8 cellular contexts compared by ENCODE assay signal in genomic region chr17:42798383-42799380, GRCh38. TPM values are rescaled to one million over a fixed set of nuclear protein-coding genes. Genes with fewer than 3 reads are reported as not detected.
A peak's percentile ranks its signal among the peaks of the same experiment; 100 is the strongest.
DNase-seq lines count a peak whose midpoint lies in the region; ATAC-seq, FAIRE-seq and TF ChIP-seq lines count a peak whose summit lies in the region.

CNTD1 (plus strand) TSS chr17:42798861; CDS start chr17:42799068, 207 bp downstream.
COA3 (minus strand) TSS chr17:42798704; CDS start chr17:42798681, 23 bp downstream.

- peak within 1 kb of the TSS; percentile 78 to 93 (median 90) for H3K9ac ChIP-seq in H1 (replicated peaks in 1 of 4; ENCODE audit: extremely low read depth in 1 of 4, low read depth in 3 of 4, low read length in 3 of 4)
- peak within 1 kb of the TSS; percentile 96 for H3K9ac ChIP-seq in mesenchymal stem cell (ENCODE audit: low read length)

- peaks cover 0 to 2% of the 10 kb centered on the region in 2 experiments for H4K20me1 ChIP-seq in H1 (replicated peaks in 1 of 2; ENCODE audit: control insufficient read depth in 1 of 2, insufficient read depth in 2 of 2, low read length in 2 of 2)

- H3K4me3 ChIP-seq in A673 (ENCODE audit: low read depth, low read length, poor library complexity, severe bottlenecking) (peak within 1 kb of the TSS; percentile 64), H1 (ENCODE audit: extremely low read depth in 1 of 4, insufficient read depth in 2 of 4, low read depth in 3 of 4, low read length in 4 of 4) (peak within 1 kb of the TSS; percentile 90 to 100 (median 98)), mesenchymal stem cell (ENCODE audit: insufficient read depth in 1 of 2, low read depth in 1 of 2, low read length in 2 of 2) (peak within 1 kb of the TSS; percentile 96 to 99)

- CTCF ChIA-PET in A673 (lab: Charles Lee), result interaction anchor here (0.5 to 0.6 kb wide), 2 partner anchors 78 to 1364 kb away, joined by 3 to 4 read pairs; no protein-coding TSS in a partner anchor
- CTCF ChIA-PET in H1 (lab: Charles Lee; ENCODE audit: partially characterized antibody), result interaction anchor here (0.6 to 2.1 kb wide), 9 partner anchors 18 to 1270 kb away, joined by 3 to 7 read pairs (median 4); partner anchors contain the start of gene WNK4

- POLR2A ChIA-PET in A673 (lab: Charles Lee; ENCODE audit: low non-redundant PET) (no interaction called here), H1 (lab: Charles Lee; ENCODE audit: partially characterized antibody) (interaction anchor here (0.6 to 3.1 kb wide), 13 partner anchors 8 to 1057 kb away, joined by 3 to 17 read pairs (median 3); partner anchors contain the start of genes BECN1, NAGLU, PSMC3IP and WNK4)

- no peaks in the 10 kb centered on the region for H3K4me1 ChIP-seq in A673 (ENCODE audit: insufficient read depth, low read length, poor library complexity, severe bottlenecking)
- H3K4me1 ChIP-seq in H1 (replicated peaks in 1 of 4; ENCODE audit: control insufficient read depth in 3 of 4, insufficient read depth in 4 of 4, low read length in 3 of 4), result peaks cover 3 to 5% (median 4%) of the 10 kb centered on the region in 4 experiments; a peak in 6 of 7 replicates
- H3K4me1 ChIP-seq in mesenchymal stem cell (ENCODE audit: control insufficient read depth, insufficient read depth, low read depth, low read length), result peaks cover 21% of the 10 kb centered on the region

- H2BK5ac ChIP-seq in H1 (ENCODE audit: low read depth, low read length) (peak within 1 kb of the TSS; percentile 72; the same call in 1 of the 2 replicates), mesenchymal stem cell (ENCODE audit: low read depth, low read length, poor library complexity, severe bottlenecking) (peak within 1 kb of the TSS; percentile 66)

- H3K79me2 ChIP-seq in H1 (ENCODE audit: control insufficient read depth in 1 of 2, insufficient read depth in 2 of 2, low read length in 2 of 2), result peaks cover 0 to 6% of the 10 kb centered on the region in 2 experiments; a peak in 2 of 4 replicates

- 28% methylated on average over 62 of the region's 66 CpGs; no CpG with 5 or more reads in 1 of the 2 experiments for WGBS in H1 (ENCODE audit: extremely low coverage in 1 of 2, insufficient coverage in 1 of 2, insufficient read length in 1 of 2, insufficient replicate concordance in 2 of 2, low coverage in 1 of 2, low lambda C conversion rate in 2 of 2, missing lambda C conversion rate in 1 of 2), 2 experiments
- WGBS in mesenchymal stem cell, result 31% methylated on average over 66 of the region's 66 CpGs

- H3K4ac ChIP-seq in H1 (replicated peaks; ENCODE audit: insufficient read length, low read depth, low read length) (no peak within 1 kb of the TSS), mesenchymal stem cell (ENCODE audit: low read depth in 1 of 2, low read length in 2 of 2) (peak within 1 kb of the TSS; percentile 62 to 77)

- peak within 1 kb of the TSS; percentile 75 for H4K91ac ChIP-seq in H1 (replicated peaks; ENCODE audit: insufficient read length, low read length)
- peak within 1 kb of the TSS; percentile 48 for H4K91ac ChIP-seq in mesenchymal stem cell (ENCODE audit: low read length)

- no peaks in the 10 kb centered on the region for H3K27me3 ChIP-seq in A673 (replicated peaks; ENCODE audit: insufficient read depth, low read depth, low read length, poor library complexity)
- peaks cover 0 to 15% (median 11%) of the 10 kb centered on the region in 4 experiments; a peak in 6 of 7 replicates for H3K27me3 ChIP-seq in H1 (replicated peaks in 1 of 4; ENCODE audit: control insufficient read depth in 3 of 4, extremely low read depth in 1 of 4, insufficient read depth in 3 of 4, low read length in 3 of 4)
- H3K27me3 ChIP-seq in mesenchymal stem cell (ENCODE audit: control insufficient read depth in 1 of 2, insufficient read depth in 1 of 2, low read length in 2 of 2), result no peaks in the 10 kb centered on the region

- no peak for FAIRE-seq in H1 (lab: Jason Lieb, UNC)

- peak within 1 kb of the TSS; percentile 89 for H4K8ac ChIP-seq in H1 (ENCODE audit: extremely low read depth, insufficient read depth, low read length)
- peak within 1 kb of the TSS; percentile 89 for H4K8ac ChIP-seq in mesenchymal stem cell (ENCODE audit: low read length)

- peak; percentile 88 for DNase-seq in A673 (ENCODE audit: low spot score)
- DNase-seq in NCI-H82 treated with DMSO at 0.1 percent for 48 hours (lab: John Stamatoyannopoulos, UW; ENCODE audit: unreplicated experiment), result peak; percentile 48
- DNase-seq in activated CD8-positive, alpha-beta memory T cell treated with anti-CD3 and anti-CD28 coated beads for 48 hours (ENCODE audit: low read depth in 2 of 3, low spot score in 2 of 3), result peak in 2 of 3 experiments; percentile 61 to 68
- DNase-seq in H1 (ENCODE audit: low read depth in 1 of 2, low spot score in 2 of 2), result peak; percentile 56 to 93
- DNase-seq in mesenchymal stem cell, result peak; percentile 86
- DNase-seq in stimulated activated CD8-positive, alpha-beta memory T cell treated with anti-CD3 and anti-CD28 coated beads, Interleukin-12 subunit alpha, Interleukin-12 subunit beta, amount 100 ng/mL, for 1 hour (ENCODE audit: low read depth), result peak; percentile 53

- H2BK20ac ChIP-seq in H1 (ENCODE audit: low read length), result no peak within 1 kb of the TSS

- no peak within 1 kb of the TSS for H2AK5ac ChIP-seq in H1 (ENCODE audit: low read depth, low read length)
- H2AK5ac ChIP-seq in mesenchymal stem cell (ENCODE audit: low read length, severe bottlenecking), result peak within 1 kb of the TSS; percentile 28

- H3K4me2 ChIP-seq in H1 (ENCODE audit: insufficient read depth in 1 of 2, low read depth in 2 of 2, low read length in 2 of 2), result peak within 1 kb of the TSS; percentile 85 to 95
- peak within 1 kb of the TSS; percentile 81 for H3K4me2 ChIP-seq in mesenchymal stem cell (ENCODE audit: low read length, poor library complexity, severe bottlenecking)

- intact Hi-C loops in A673 (cut with micrococcal nuclease; ENCODE audit: unreplicated experiment), result no loop called here

- H2BK120ac ChIP-seq in H1 (replicated peaks; ENCODE audit: low read depth, low read length), result no peak within 1 kb of the TSS
- no peak within 1 kb of the TSS for H2BK120ac ChIP-seq in mesenchymal stem cell (ENCODE audit: low read depth, low read length)

- H2AFZ ChIP-seq in H1 (ENCODE audit: low read length) (peak within 1 kb of the TSS; percentile 72; the same call in 1 of the 2 replicates), mesenchymal stem cell (ENCODE audit: low read depth, low read length) (peak within 1 kb of the TSS; percentile 83)

- H3K79me1 ChIP-seq in H1 (ENCODE audit: low read depth, low read length) (no peaks in the 10 kb centered on the region; the same call in 1 of the 2 replicates), mesenchymal stem cell (replicated peaks; ENCODE audit: low read length, poor library complexity, severe bottlenecking) (peaks cover 18% of the 10 kb centered on the region)

- H3K27ac ChIP-seq in A673 (ENCODE audit: low read depth, low read length, poor library complexity, severe bottlenecking) (peak within 1 kb of the TSS; percentile 59), H1 (ENCODE audit: low read depth, low read length) (peak within 1 kb of the TSS; percentile 67), mesenchymal stem cell (ENCODE audit: low read length, poor library complexity, severe bottlenecking) (peak within 1 kb of the TSS; percentile 46)

- H3K14ac ChIP-seq in H1 (ENCODE audit: insufficient read length), result no peak within 1 kb of the TSS
- peak within 1 kb of the TSS in 1 of 2 experiments; percentile 82 for H3K14ac ChIP-seq in mesenchymal stem cell (ENCODE audit: low read length in 2 of 2)

- H2BK15ac ChIP-seq in H1 (ENCODE audit: low read length) (no peak within 1 kb of the TSS), mesenchymal stem cell (ENCODE audit: low read depth, poor library complexity, severe bottlenecking) (peak within 1 kb of the TSS; percentile 12)

- H3K18ac ChIP-seq in H1 (ENCODE audit: extremely low read depth, low read length) (peak within 1 kb of the TSS; percentile 96), mesenchymal stem cell (ENCODE audit: low read depth in 1 of 2, low read length in 2 of 2) (peak within 1 kb of the TSS; percentile 93 to 98)

- H3K23me2 ChIP-seq in H1 (ENCODE audit: low read depth, low read length), result no peaks in the 10 kb centered on the region

- no peak within 1 kb of the TSS for H4K5ac ChIP-seq in H1 (ENCODE audit: insufficient read length, low read depth, low read length)

- no peak within 1 kb of the TSS for H3K23ac ChIP-seq in H1 (ENCODE audit: insufficient read length)
- H3K23ac ChIP-seq in mesenchymal stem cell (ENCODE audit: low read length in 2 of 2), result peak within 1 kb of the TSS in 1 of 2 experiments; percentile 23

- no peak for TF ChIP-seq CTCF in A673 (conservative IDR thresholded peaks at IDR 0.05; ENCODE audit: low read depth, low read length)
- no peak for TF ChIP-seq CTCF in H1 (IDR thresholded peaks at IDR 0.05; ENCODE audit: control extremely low read depth in 1 of 3, insufficient read depth in 1 of 3, low read depth in 1 of 3, low read length in 3 of 3)

- peak; percentile 53 for ATAC-seq in GM18858 (IDR thresholded peaks at IDR 0.05; ENCODE audit: unreplicated experiment)
- peak; percentile 79 for ATAC-seq in HG03460 (IDR thresholded peaks at IDR 0.05; ENCODE audit: unreplicated experiment)

- no peak for TF ChIP-seq RAD21 in H1 (IDR thresholded peaks at IDR 0.05 in 1 of 2, conservative IDR thresholded peaks at IDR 0.05 in 1 of 2; ENCODE audit: low read depth in 2 of 2, low read length in 2 of 2)

- TF ChIP-seq EP300 in H1 (IDR thresholded peaks at IDR 0.05; ENCODE audit: borderline replicate concordance in 1 of 2, low read depth in 2 of 2, low read length in 2 of 2), result no peak

- H3K9me3 ChIP-seq in A673 (ENCODE audit: low read depth, low read length, poor library complexity, severe bottlenecking), result no peaks in the 10 kb centered on the region
- H3K9me3 ChIP-seq in H1 (ENCODE audit: insufficient read depth in 2 of 2, low read depth in 1 of 2, low read length in 1 of 2), result peaks cover 5 to 8% of the 10 kb centered on the region in 2 experiments; a peak in 3 of 4 replicates
- no peaks in the 10 kb centered on the region for H3K9me3 ChIP-seq in mesenchymal stem cell (ENCODE audit: control insufficient read depth, low read length)

- no TSS peak for BruUV-seq in A673 (replicated peaks; lab: Mats Ljungman, UMichigan)

- H2BK12ac ChIP-seq in H1 (ENCODE audit: low read depth, low read length) (no peak within 1 kb of the TSS), mesenchymal stem cell (ENCODE audit: low read length in 2 of 2) (peak within 1 kb of the TSS; percentile 34 to 55)

- H3K56ac ChIP-seq in H1 (replicated peaks; ENCODE audit: insufficient read length, low read depth, low read length), result no peak within 1 kb of the TSS

- peak in 1 of 2 experiments; percentile 74; a peak in 2 of 3 replicates for TF ChIP-seq POLR2A in H1 (IDR thresholded peaks at IDR 0.05; ENCODE audit: control extremely low read depth in 1 of 2, low read depth in 2 of 2, low read length in 2 of 2)

- no peaks in the 10 kb centered on the region for H3K36me3 ChIP-seq in A673 (ENCODE audit: insufficient read depth, low read length, poor library complexity, severe bottlenecking)
- H3K36me3 ChIP-seq in H1 (ENCODE audit: control insufficient read depth in 2 of 4, insufficient read depth in 4 of 4, low read length in 3 of 4), result no peaks in the 10 kb centered on the region
- peaks cover 15 to 24% of the 10 kb centered on the region in 2 experiments for H3K36me3 ChIP-seq in mesenchymal stem cell (ENCODE audit: control insufficient read depth in 1 of 2, insufficient read depth in 2 of 2, low read depth in 1 of 2, low read length in 2 of 2)

RNA-seq across cellular contexts. Expression of gene CNTD1, which starts in this region (rescaled TPM):
- total RNA-seq in A673 (2021), result not detected in 2 replicates
- not detected in 2 replicates for total RNA-seq in H1 (2021; fragmentation: NEBNext Ultra II Directional; extraction: Animal tissue kit (Norgen Biotek cat#: 25700))
- polyA plus RNA-seq in H1 (2011; rRNA removed), result 0.08 TPM in 1 of 2 replicates, not detected in the other
- polyA plus RNA-seq in H1 (2011; cell fraction: cytosol; rRNA removed), result not detected
- polyA plus RNA-seq in H1 (2011; cell fraction: nucleus; rRNA removed), result not detected
- polyA plus RNA-seq in H1 (2012, experiment 1 of 2), result 0.36 to 0.66 TPM (median 0.56 TPM) in 4 replicates
- 0.10 TPM for polyA plus RNA-seq in H1 (2012, experiment 2 of 2)
- polyA plus RNA-seq in H1 (2013, experiment 1 of 2), result not detected
- polyA plus RNA-seq in H1 (2013, experiment 2 of 2), result not detected
- polyA minus RNA-seq in H1 (2011; rRNA and poly(A)+ RNA removed), result not detected in 2 replicates
- polyA minus RNA-seq in H1 (2011; cell fraction: cytosol; rRNA and poly(A)+ RNA removed), result not detected
- not detected for polyA minus RNA-seq in H1 (2011; cell fraction: nucleus; rRNA and poly(A)+ RNA removed)
- not detected for polyA plus RNA-seq in mesenchymal stem cell (2013, experiment 1 of 2)
- polyA plus RNA-seq in mesenchymal stem cell (2013, experiment 2 of 2), result 0.07 TPM

RNA-seq across cellular contexts. Expression of gene COA3, which starts in this region (rescaled TPM):
- 29.0 and 30.5 TPM in 2 replicates for total RNA-seq in A673 (2021)
- total RNA-seq in H1 (2021; fragmentation: NEBNext Ultra II Directional; extraction: Animal tissue kit (Norgen Biotek cat#: 25700)), result 68.4 and 71.2 TPM in 2 replicates
- 137 and 143 TPM in 2 replicates for polyA plus RNA-seq in H1 (2011; rRNA removed)
- polyA plus RNA-seq in H1 (2011; cell fraction: cytosol; rRNA removed), result 101 TPM
- 67.6 TPM for polyA plus RNA-seq in H1 (2011; cell fraction: nucleus; rRNA removed)
- polyA plus RNA-seq in H1 (2012, experiment 1 of 2), result 96.5 to 107 TPM (median 101 TPM) in 4 replicates
- 126 TPM for polyA plus RNA-seq in H1 (2012, experiment 2 of 2)
- 65.6 TPM for polyA plus RNA-seq in H1 (2013, experiment 1 of 2)
- polyA plus RNA-seq in H1 (2013, experiment 2 of 2), result 70.2 TPM
- 55.0 and 55.5 TPM in 2 replicates for polyA minus RNA-seq in H1 (2011; rRNA and poly(A)+ RNA removed)
- polyA minus RNA-seq in H1 (2011; cell fraction: cytosol; rRNA and poly(A)+ RNA removed), result 24.8 TPM
- polyA minus RNA-seq in H1 (2011; cell fraction: nucleus; rRNA and poly(A)+ RNA removed), result 31.7 TPM
- 61.5 TPM for polyA plus RNA-seq in mesenchymal stem cell (2013, experiment 1 of 2)
- 63.0 TPM for polyA plus RNA-seq in mesenchymal stem cell (2013, experiment 2 of 2)

Comparison
In these comparisons a context has a peak if more than half of its experiments do, and no peak if none do; other contexts are left out.
1. Peak in every context shown above with its lines: DNase-seq, ATAC-seq, H3K4me3 ChIP-seq and H3K27ac ChIP-seq.